In the genomic region with DNA sequence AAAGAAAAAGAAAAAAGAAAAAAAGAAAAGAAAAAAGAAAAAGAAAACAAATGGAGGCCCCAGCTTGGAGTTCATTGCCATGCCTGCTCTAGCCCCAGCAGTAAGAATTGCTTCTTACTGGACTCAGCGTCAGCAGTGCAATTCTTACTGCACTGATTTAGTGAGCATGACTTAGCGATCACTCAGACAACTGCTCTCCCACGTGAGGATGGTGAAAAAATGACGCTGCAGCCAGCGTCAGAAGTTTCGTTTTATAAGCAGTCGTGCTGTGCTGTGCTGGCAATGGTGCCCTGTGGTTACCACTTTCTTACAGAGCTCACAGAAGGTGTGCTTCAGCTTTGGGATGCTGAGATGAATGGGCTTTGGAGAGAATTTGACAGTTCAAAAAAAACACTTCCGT, we compare ENCODE assay signal across 8 cellular contexts.
DNase-seq lines count a peak whose midpoint lies in the region; ATAC-seq and TF ChIP-seq lines count a peak whose summit lies in the region.
"Had no signal": no experiment of that assay in that cellular context is flagged by ENCODE, and none has a peak within 500 bp of the region (broad histone marks: within the 10 kb centered on the region; RNA-seq: fewer than 3 reads in every experiment).

No MANE protein-coding gene starts in this region.

- no peaks in the 10 kb centered on the region for H3K9me3 ChIP-seq in MG63

- H3K27ac Mint-ChIP-seq in activated T-cell treated with anti-CD3 and anti-CD28 coated beads, Interleukin-2, amount 50 U/mL, for 24 hours = no peak overlapping the region
- no peak overlapping the region for H3K27ac Mint-ChIP-seq in stimulated activated naive B cell treated with anti-CD40 and anti-IgM and Interleukin-4, amounts not matched to agents 10 μg/mL and 1 μg/mL and 100 μg/mL, for 72 hours

- peaks cover 8% of the 10 kb centered on the region for H3K4me1 Mint-ChIP-seq in activated T-cell treated with anti-CD3 and anti-CD28 coated beads, Interleukin-2, amount 50 U/mL, for 24 hours (ENCODE audit: low read depth)
- no peaks in the 10 kb centered on the region for H3K4me1 Mint-ChIP-seq in stimulated activated naive B cell treated with anti-CD40 and anti-IgM and Interleukin-4, amounts not matched to agents 10 μg/mL and 1 μg/mL and 100 μg/mL, for 72 hours

- peaks cover 20% of the 10 kb centered on the region for H3K27me3 Mint-ChIP-seq in activated T-cell treated with anti-CD3 and anti-CD28 coated beads, Interleukin-2, amount 50 U/mL, for 24 hours
- peaks cover 0 to 7% of the 10 kb centered on the region in 2 donors for H3K27me3 Mint-ChIP-seq in stimulated activated naive B cell treated with anti-CD40 and anti-IgM and Interleukin-4, amounts not matched to agents 10 μg/mL and 1 μg/mL and 100 μg/mL, for 72 hours

- H3K9me3 Mint-ChIP-seq in activated T-cell treated with anti-CD3 and anti-CD28 coated beads, Interleukin-2, amount 50 U/mL, for 24 hours = no peaks in the 10 kb centered on the region
- H3K9me3 Mint-ChIP-seq in stimulated activated naive B cell treated with anti-CD40 and anti-IgM and Interleukin-4, amounts not matched to agents 10 μg/mL and 1 μg/mL and 100 μg/mL, for 72 hours = peaks cover 0 to 2% of the 10 kb centered on the region in 2 donors

- no peaks in the 10 kb centered on the region for H3K36me3 ChIP-seq in MG63

- CTCF ChIA-PET in GM10248 (lab: Yijun Ruan, JAX) = interaction anchor here (0.7 to 1.3 kb wide), 2 partner anchors 11 to 12 kb away, joined by 3 read pairs; no protein-coding TSS in a partner anchor

- no peak overlapping the region for H3K4me3 Mint-ChIP-seq in activated T-cell treated with anti-CD3 and anti-CD28 coated beads, Interleukin-2, amount 50 U/mL, for 24 hours
- H3K4me3 Mint-ChIP-seq in stimulated activated naive B cell treated with anti-CD40 and anti-IgM and Interleukin-4, amounts not matched to agents 10 μg/mL and 1 μg/mL and 100 μg/mL, for 72 hours = no peak overlapping the region

- peak overlapping the region; percentile 22 for H3K4me3 ChIP-seq in MG63

- POLR2A ChIA-PET in GM10248 (lab: Yijun Ruan, JAX) = no interaction called here

- DNase-seq in MG63 (peak; percentile 70), inferior parietal cortex (ENCODE audit: extremely low spot score) (peak; percentile 25), GM10248 (ENCODE audit: extremely low spot score) (no peak)
- peak; percentile 61 for DNase-seq in activated T-cell treated with anti-CD3 and anti-CD28 coated beads, Interleukin-2, amount 50 U/mL, for 24 hours
- peak; percentile 17 for DNase-seq in stimulated activated naive B cell treated with anti-CD40 and anti-IgM and Interleukin-4, amounts not matched to agents 10 μg/mL and 1 μg/mL and 100 μg/mL, for 72 hours
- DNase-seq: left cardiac atrium had no signal

- ATAC-seq in stimulated activated naive B cell treated with anti-CD40 and anti-IgM and Interleukin-4, amounts not matched to agents 10 μg/mL and 1 μg/mL and 100 μg/mL, for 72 hours (replicated peaks) = peak; percentile 81 to 91
- no peak for ATAC-seq in HG03565 (IDR thresholded peaks at IDR 0.05; ENCODE audit: unreplicated experiment)
- ATAC-seq in HG03025 (IDR thresholded peaks at IDR 0.05; ENCODE audit: low FRiP score, unreplicated experiment) = no peak

- TF ChIP-seq CTCF in GM10248 (IDR thresholded peaks at IDR 0.05; ENCODE audit: control extremely low read depth, extremely low read depth, low read depth, missing control alignments) = no peak

- H3K36me3 Mint-ChIP-seq in activated T-cell treated with anti-CD3 and anti-CD28 coated beads, Interleukin-2, amount 50 U/mL, for 24 hours (ENCODE audit: low read depth) = no peaks in the 10 kb centered on the region
- peaks cover 0 to 4% of the 10 kb centered on the region in 2 donors for H3K36me3 Mint-ChIP-seq in stimulated activated naive B cell treated with anti-CD40 and anti-IgM and Interleukin-4, amounts not matched to agents 10 μg/mL and 1 μg/mL and 100 μg/mL, for 72 hours

- H3K27me3 ChIP-seq in MG63 = no peaks in the 10 kb centered on the region

Comparison
In these comparisons a context has a peak if more than half of its experiments do, and no peak if none do; other contexts are left out.
1. ATAC-seq: peak in stimulated activated naive B cell treated with anti-CD40 and anti-IgM and Interleukin-4, amounts not matched to agents 10 μg/mL and 1 μg/mL and 100 μg/mL, for 72 hours (2 of 2); none in HG03565 (single experiment) and HG03025 (single experiment).